ENCODE assay signal across 16 cellular contexts in the genomic region with DNA sequence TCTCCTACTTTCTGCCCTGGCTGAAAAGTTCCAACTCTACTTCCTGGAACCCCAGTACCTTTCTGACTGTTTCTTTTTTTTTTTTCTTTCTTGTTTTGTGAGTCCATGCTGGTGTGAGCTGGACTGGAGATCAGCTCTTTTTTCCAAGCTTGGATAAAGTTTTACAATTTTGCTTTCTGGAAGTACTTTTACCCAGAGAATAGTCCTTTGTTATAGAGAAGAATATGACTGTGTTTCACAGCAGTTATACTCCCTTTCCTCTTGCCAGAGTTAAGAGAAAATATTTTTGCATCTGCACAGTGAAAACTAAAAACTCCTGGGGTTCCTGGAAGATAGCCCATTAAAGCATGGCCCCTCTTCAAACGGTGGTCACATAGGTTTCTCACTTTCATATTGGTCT.
DNase-seq lines count a peak whose midpoint lies in the region; FAIRE-seq and TF ChIP-seq lines count a peak whose summit lies in the region.
"Had no signal": no experiment of that assay in that cellular context is flagged by ENCODE, and none has a peak within 500 bp of the region (broad histone marks: within the 10 kb centered on the region; RNA-seq: fewer than 3 reads in every experiment).

No MANE protein-coding gene starts in this region.

- H3K79me1 ChIP-seq in mesenchymal stem cell (replicated peaks; ENCODE audit: low read length, poor library complexity, severe bottlenecking) (no peaks in the 10 kb centered on the region), neuronal stem cell (ENCODE audit: low read depth, low read length) (no peaks in the 10 kb centered on the region)

- H4K8ac ChIP-seq in mesenchymal stem cell (ENCODE audit: low read length) (no peak overlapping the region), neuronal stem cell (ENCODE audit: low read depth, low read length) (no peak overlapping the region)

- H3K36me3 Mint-ChIP-seq in astrocyte (ENCODE audit: low read depth, unreplicated experiment) (no peaks in the 10 kb centered on the region), glutamatergic neuron (ENCODE audit: unreplicated experiment) (no peaks in the 10 kb centered on the region)
- no peaks in the 10 kb centered on the region for H3K36me3 Mint-ChIP-seq in activated CD4-positive, alpha-beta T cell treated with anti-CD3 and anti-CD28 coated beads, Interleukin-2, amount 10 ng/mL, durations not matched to agents 24 days and 14 days (ENCODE audit: low read depth)

- H2BK5ac ChIP-seq in mesenchymal stem cell (ENCODE audit: low read depth, low read length, poor library complexity, severe bottlenecking): no peak overlapping the region
- H2BK5ac ChIP-seq in neuronal stem cell (ENCODE audit: low read length): no peak overlapping the region

- H3K27ac Mint-ChIP-seq in astrocyte (ENCODE audit: unreplicated experiment) (peak overlapping the region; percentile 62), glutamatergic neuron (ENCODE audit: unreplicated experiment) (no peak overlapping the region)
- no peak overlapping the region for H3K27ac Mint-ChIP-seq in activated CD4-positive, alpha-beta T cell treated with anti-CD3 and anti-CD28 coated beads, Interleukin-2, amount 10 ng/mL, durations not matched to agents 24 days and 14 days
- H3K27ac Mint-ChIP-seq: HFFc6 had no signal

- H2AFZ ChIP-seq in astrocyte (ENCODE audit: low read depth, low read length) (no peak overlapping the region), mesenchymal stem cell (ENCODE audit: low read depth, low read length) (no peak overlapping the region), neuronal stem cell (ENCODE audit: low read length) (peak overlapping the region; percentile 69)

- no peaks in the 10 kb centered on the region for H3K27me3 ChIP-seq in BLaER1 treated with 17β-estradiol and CSF1 and Interleukin-3, amounts not matched to agents 10 nM and 100 nM
- H3K27me3 ChIP-seq in astrocyte (ENCODE audit: insufficient read depth, low read length): no peaks in the 10 kb centered on the region
- no peaks in the 10 kb centered on the region for H3K27me3 ChIP-seq in mesenchymal stem cell (ENCODE audit: control insufficient read depth in 1 of 2, insufficient read depth in 1 of 2, low read length in 2 of 2)
- H3K27me3 ChIP-seq in neuronal stem cell (ENCODE audit: control insufficient read depth in 3 of 3, insufficient read depth in 3 of 3, low read depth in 1 of 3, low read length in 3 of 3): no peaks in the 10 kb centered on the region

- H2BK120ac ChIP-seq in mesenchymal stem cell (ENCODE audit: low read depth, low read length): no peak overlapping the region
- no peak overlapping the region for H2BK120ac ChIP-seq in neuronal stem cell (ENCODE audit: low read depth, low read length)

- H2BK12ac ChIP-seq in mesenchymal stem cell (ENCODE audit: low read length in 2 of 2): no peak overlapping the region
- no peak overlapping the region for H2BK12ac ChIP-seq in neuronal stem cell (ENCODE audit: low read length)

- H4K91ac ChIP-seq in mesenchymal stem cell (ENCODE audit: low read length) (no peak overlapping the region), neuronal stem cell (ENCODE audit: low read depth, low read length, poor library complexity) (no peak overlapping the region)

- H3K9me3 Mint-ChIP-seq in astrocyte (ENCODE audit: unreplicated experiment): peaks cover 1% of the 10 kb centered on the region
- H3K9me3 Mint-ChIP-seq in activated CD4-positive, alpha-beta T cell treated with anti-CD3 and anti-CD28 coated beads, Interleukin-2, amount 10 ng/mL, durations not matched to agents 24 days and 14 days: peaks cover 4% of the 10 kb centered on the region
- H3K9me3 Mint-ChIP-seq in glutamatergic neuron (ENCODE audit: unreplicated experiment): no peaks in the 10 kb centered on the region
- H3K9me3 Mint-ChIP-seq: HFFc6 had no signal

- H3K4ac ChIP-seq in mesenchymal stem cell (ENCODE audit: low read depth in 1 of 2, low read length in 2 of 2) (peak overlapping the region in 1 of 2 experiments; percentile 28), neuronal stem cell (ENCODE audit: low read length) (no peak overlapping the region)

- peaks cover 15 to 64% (median 46%) of the 10 kb centered on the region in 10 experiments for H3K4me1 ChIP-seq in BLaER1 treated with 17β-estradiol and CSF1 and Interleukin-3, amounts not matched to agents 10 nM and 100 nM
- no peaks in the 10 kb centered on the region for H3K4me1 ChIP-seq in astrocyte (ENCODE audit: insufficient read depth, low read length)
- no peaks in the 10 kb centered on the region for H3K4me1 ChIP-seq in mesenchymal stem cell (ENCODE audit: control insufficient read depth, insufficient read depth, low read depth, low read length)
- peaks cover 3 to 29% of the 10 kb centered on the region in 2 donors for H3K4me1 ChIP-seq in neuronal stem cell (ENCODE audit: control insufficient read depth in 2 of 2, insufficient read depth in 1 of 2, low read depth in 1 of 2, low read length in 2 of 2)

- H3K27me3 Mint-ChIP-seq in astrocyte (ENCODE audit: low read depth, unreplicated experiment): no peaks in the 10 kb centered on the region
- H3K27me3 Mint-ChIP-seq in activated CD4-positive, alpha-beta T cell treated with anti-CD3 and anti-CD28 coated beads, Interleukin-2, amount 10 ng/mL, durations not matched to agents 24 days and 14 days: no peaks in the 10 kb centered on the region
- H3K27me3 Mint-ChIP-seq in glutamatergic neuron (ENCODE audit: unreplicated experiment): no peaks in the 10 kb centered on the region

- POLR2A ChIA-PET in HEK293T (lab: Yijun Ruan, JAX): no interaction called here

- peaks cover 0 to 10% (median 7%) of the 10 kb centered on the region in 11 experiments; a peak in 15 of 22 replicates for H3K9me3 ChIP-seq in BLaER1 treated with 17β-estradiol and CSF1 and Interleukin-3, amounts not matched to agents 10 nM and 100 nM (replicated peaks in 1 of 11)
- H3K9me3 ChIP-seq in astrocyte (ENCODE audit: insufficient read depth, low read depth, low read length) (no peaks in the 10 kb centered on the region), mesenchymal stem cell (ENCODE audit: control insufficient read depth, low read length) (no peaks in the 10 kb centered on the region), neuronal stem cell (replicated peaks in 1 of 2; ENCODE audit: control insufficient read depth in 2 of 2, insufficient read depth in 1 of 2, low read depth in 1 of 2, low read length in 2 of 2) (peaks cover 0 to 8% of the 10 kb centered on the region in 2 donors)

- intact Hi-C loops in activated CD4-positive, alpha-beta T cell treated with anti-CD3 and anti-CD28 coated beads, Interleukin-2, amount 10 ng/mL, durations not matched to agents 24 days and 14 days (cut with micrococcal nuclease): no loop called here

- H3K18ac ChIP-seq in mesenchymal stem cell (ENCODE audit: low read depth in 1 of 2, low read length in 2 of 2) (peak overlapping the region; percentile 12 to 70), neuronal stem cell (ENCODE audit: low read length) (no peak overlapping the region)

- H2BK15ac ChIP-seq in mesenchymal stem cell (ENCODE audit: low read depth, poor library complexity, severe bottlenecking): no peak overlapping the region
- no peak overlapping the region for H2BK15ac ChIP-seq in neuronal stem cell (ENCODE audit: low read length)

- H2AK5ac ChIP-seq in mesenchymal stem cell (ENCODE audit: low read length, severe bottlenecking) (no peak overlapping the region), neuronal stem cell (ENCODE audit: low read depth, low read length) (no peak overlapping the region)

- CTCF ChIA-PET in HEK293T (lab: Yijun Ruan, JAX): no interaction called here

- no peaks in the 10 kb centered on the region for H3K79me2 ChIP-seq in astrocyte (ENCODE audit: insufficient read depth, low read length)

- H3K4me2 ChIP-seq in BLaER1 treated with 17β-estradiol and CSF1 and Interleukin-3, amounts not matched to agents 10 nM and 100 nM: peak overlapping the region in 6 of 11 experiments; percentile 48 to 78 (median 68); a peak in 13 of 22 replicates
- H3K4me2 ChIP-seq in astrocyte (ENCODE audit: low read length) (no peak overlapping the region), mesenchymal stem cell (ENCODE audit: low read length, poor library complexity, severe bottlenecking) (no peak overlapping the region), neuronal stem cell (ENCODE audit: insufficient read depth, low read length, poor library complexity, severe bottlenecking) (no peak overlapping the region)

- DNase-seq in astrocyte (ENCODE audit: low read depth) (no peak), mesenchymal stem cell (no peak), neuronal stem cell (ENCODE audit: low spot score) (no peak), GOT3 (lab: John Stamatoyannopoulos, UW) (no peak), HEK293T (ENCODE audit: extremely low spot score) (no peak), glutamatergic neuron (no peak)
- no peak for DNase-seq in activated CD4-positive, alpha-beta T cell treated with anti-CD3 and anti-CD28 coated beads, Interleukin-2, amount 10 ng/mL, durations not matched to agents 24 days and 14 days
- DNase-seq: 8988T, COR-L47, DMS153, HFFc6, KBM-7, NCI-H1092 treated with DMSO at 0.1 percent for 48 hours, NCI-H1694 treated with DMSO at 0.1 percent for 48 hours had no signal

- no peak overlapping the region for H3K4me3 ChIP-seq in BLaER1 treated with 17β-estradiol and CSF1 and Interleukin-3, amounts not matched to agents 10 nM and 100 nM
- H3K4me3 ChIP-seq in astrocyte (ENCODE audit: insufficient read depth, low read depth, low read length) (no peak overlapping the region), mesenchymal stem cell (ENCODE audit: insufficient read depth in 1 of 2, low read depth in 1 of 2, low read length in 2 of 2) (no peak overlapping the region), neuronal stem cell (ENCODE audit: low read length in 2 of 2) (no peak overlapping the region)

- no peak overlapping the region for H3K14ac ChIP-seq in mesenchymal stem cell (ENCODE audit: low read length in 2 of 2)
- no peak overlapping the region for H3K14ac ChIP-seq in neuronal stem cell (ENCODE audit: low read length)

- WGBS in mesenchymal stem cell: 27% methylated on average over 1 of the region's 1 CpG
- no CpG with 5 or more reads among the region's 1 CpG for WGBS in neuronal stem cell (ENCODE audit: extremely low coverage in 2 of 2, insufficient read length in 2 of 2, insufficient replicate concordance in 1 of 2), 2 donors

- no peak overlapping the region for H3K9ac ChIP-seq in BLaER1 treated with 17β-estradiol and CSF1 and Interleukin-3, amounts not matched to agents 10 nM and 100 nM
- no peak overlapping the region for H3K9ac ChIP-seq in astrocyte (ENCODE audit: low read length)
- no peak overlapping the region for H3K9ac ChIP-seq in mesenchymal stem cell (ENCODE audit: low read length)
- no peak overlapping the region for H3K9ac ChIP-seq in neuronal stem cell (ENCODE audit: low read depth, low read length, poor library complexity)

- H3K4me3 Mint-ChIP-seq in astrocyte (ENCODE audit: unreplicated experiment) (no peak overlapping the region), glutamatergic neuron (ENCODE audit: unreplicated experiment) (no peak overlapping the region)
- H3K4me3 Mint-ChIP-seq in activated CD4-positive, alpha-beta T cell treated with anti-CD3 and anti-CD28 coated beads, Interleukin-2, amount 10 ng/mL, durations not matched to agents 24 days and 14 days: no peak overlapping the region
- H3K4me3 Mint-ChIP-seq: HFFc6 had no signal

- TF ChIP-seq CTCF in astrocyte (IDR thresholded peaks at IDR 0.05; ENCODE audit: insufficient read depth, low read depth, low read length) (no peak), glutamatergic neuron (IDR thresholded peaks at IDR 0.05; ENCODE audit: partially characterized antibody, unreplicated experiment) (no peak)

- peak overlapping the region in 3 of 11 experiments; percentile 17 to 75 (median 72); a peak in 3 of 22 replicates for H3K27ac ChIP-seq in BLaER1 treated with 17β-estradiol and CSF1 and Interleukin-3, amounts not matched to agents 10 nM and 100 nM
- H3K27ac ChIP-seq in astrocyte (ENCODE audit: low read depth, low read length) (no peak overlapping the region), mesenchymal stem cell (ENCODE audit: low read length, poor library complexity, severe bottlenecking) (no peak overlapping the region), neuronal stem cell (replicated peaks; ENCODE audit: low read length) (no peak overlapping the region)
- H3K27ac ChIP-seq: C4-2B had no signal

- H3K23ac ChIP-seq in mesenchymal stem cell (ENCODE audit: low read length in 2 of 2) (no peak overlapping the region), neuronal stem cell (ENCODE audit: low read depth, low read length, poor library complexity) (no peak overlapping the region)

- no peaks in the 10 kb centered on the region for H3K36me3 ChIP-seq in BLaER1 treated with 17β-estradiol and CSF1 and Interleukin-3, amounts not matched to agents 10 nM and 100 nM
- H3K36me3 ChIP-seq in astrocyte (ENCODE audit: insufficient read depth, low read length): no peaks in the 10 kb centered on the region
- no peaks in the 10 kb centered on the region for H3K36me3 ChIP-seq in mesenchymal stem cell (ENCODE audit: control insufficient read depth in 1 of 2, insufficient read depth in 2 of 2, low read depth in 1 of 2, low read length in 2 of 2)
- no peaks in the 10 kb centered on the region for H3K36me3 ChIP-seq in neuronal stem cell (replicated peaks in 1 of 2; ENCODE audit: control insufficient read depth in 2 of 2, insufficient read depth in 2 of 2, low read length in 2 of 2)

- peaks cover 3% of the 10 kb centered on the region for H3K4me1 Mint-ChIP-seq in astrocyte (ENCODE audit: low read depth, unreplicated experiment)
- no peaks in the 10 kb centered on the region for H3K4me1 Mint-ChIP-seq in activated CD4-positive, alpha-beta T cell treated with anti-CD3 and anti-CD28 coated beads, Interleukin-2, amount 10 ng/mL, durations not matched to agents 24 days and 14 days
- H3K4me1 Mint-ChIP-seq in glutamatergic neuron (ENCODE audit: low read depth, unreplicated experiment): peaks cover 6% of the 10 kb centered on the region

- no peak for FAIRE-seq in astrocyte (lab: Jason Lieb, UNC)

- H4K20me1 ChIP-seq in BLaER1 treated with 17β-estradiol and CSF1 and Interleukin-3, amounts not matched to agents 10 nM and 100 nM: no peaks in the 10 kb centered on the region
- H4K20me1 ChIP-seq in astrocyte (ENCODE audit: insufficient read depth, low read length): no peaks in the 10 kb centered on the region

Comparison
In these comparisons a context has a peak if more than half of its experiments do, and no peak if none do; other contexts are left out.
1. H3K4me2 ChIP-seq: peak in BLaER1 treated with 17β-estradiol and CSF1 and Interleukin-3, amounts not matched to agents 10 nM and 100 nM (6 of 11); none in astrocyte (single experiment), mesenchymal stem cell (single experiment) and neuronal stem cell (single experiment).